ENCODE assay signal across 8 cellular contexts in genomic region chr20:1330075-1330830, GRCh38. TPM values are rescaled to one million over a fixed set of nuclear protein-coding genes. Genes with fewer than 3 reads are reported as not detected.
A peak's percentile ranks its signal among the peaks of the same experiment; 100 is the strongest.
DNase-seq lines count a peak whose midpoint lies in the region; ATAC-seq and TF ChIP-seq lines count a peak whose summit lies in the region.

No MANE protein-coding gene starts in this region.

- H3K36me3 ChIP-seq in vagina: no peaks in the 10 kb centered on the region

- no peaks in the 10 kb centered on the region for H3K9me3 ChIP-seq in vagina

- no peak for TF ChIP-seq CTCF in vagina (IDR thresholded peaks at IDR 0.05)

- ATAC-seq in GM19023 (IDR thresholded peaks at IDR 0.05; ENCODE audit: unreplicated experiment) (no peak), HG02885 (IDR thresholded peaks at IDR 0.05; ENCODE audit: poor library complexity, unreplicated experiment) (no peak)

- peaks cover 54% of the 10 kb centered on the region for H3K4me1 ChIP-seq in vagina

- no peaks in the 10 kb centered on the region for H3K27me3 ChIP-seq in vagina

- intact Hi-C loops in vagina (cut with DNase I): no loop called here

- no peak for TF ChIP-seq POLR2A in vagina (IDR thresholded peaks at IDR 0.05)

- no peak overlapping the region for H3K4me3 ChIP-seq in vagina

- peak in 5 of 6 experiments; percentile 29 to 59 (median 48) for DNase-seq in stimulated activated naive CD4-positive, alpha-beta T cell (lab: John Stamatoyannopoulos, UW)
- DNase-seq in stimulated activated naive CD4-positive, alpha-beta T cell treated with Interleukin-2 at 50 U/mL for 16 hours (lab: John Stamatoyannopoulos, UW): no peak
- DNase-seq in caudate nucleus (lab: John Stamatoyannopoulos, UW): peak in 7 of 61 donors; percentile 12 to 44 (median 34)
- DNase-seq in lung microvascular endothelial cell (ENCODE audit: low read depth in 2 of 2): peak; percentile 70 to 79
- peak; percentile 95 to 96 for DNase-seq in vagina (ENCODE audit: extremely low spot score in 2 of 2)
- DNase-seq in SW 1271 (lab: John Stamatoyannopoulos, UW): no peak

- H3K27ac ChIP-seq in caudate nucleus (ENCODE audit: low read depth, low read length) (peak overlapping the region; percentile 86), vagina (peak overlapping the region; percentile 100)

RNA-seq across cellular contexts. Expression of gene SDCBP2, which starts 1.3 kb away (rescaled TPM):
- total RNA-seq in lung microvascular endothelial cell (2.0 and 4.4 TPM in 2 replicates), vagina (43.5 TPM)

Comparison
In these comparisons a context has a peak if more than half of its experiments do, and no peak if none do; other contexts are left out.
1. DNase-seq: peak in stimulated activated naive CD4-positive, alpha-beta T cell (5 of 6), lung microvascular endothelial cell (2 of 2) and vagina (2 of 2); none in stimulated activated naive CD4-positive, alpha-beta T cell treated with Interleukin-2 at 50 U/mL for 16 hours (single experiment) and SW 1271 (0 of 2).